In genomic region chr5:32711693-32712462, GRCh38 we compare ENCODE assay signal across 9 cellular contexts. TPM values are rescaled to one million over a fixed set of nuclear protein-coding genes. Genes with fewer than 3 reads are reported as not detected.
A peak's percentile ranks its signal among the peaks of the same experiment; 100 is the strongest.
DNase-seq lines count a peak whose midpoint lies in the region; ATAC-seq and TF ChIP-seq lines count a peak whose summit lies in the region.
"Had no signal": no experiment of that assay in that cellular context is flagged by ENCODE, and none has a peak within 500 bp of the region (broad histone marks: within the 10 kb centered on the region; RNA-seq: fewer than 3 reads in every experiment).

No MANE protein-coding gene starts in this region.

- DNase-seq in GM13976 (ENCODE audit: low spot score) (peak; percentile 35), activated B cell treated with CpG ODN at 0.5 μM for 24 hours (no peak), right atrium auricular region (ENCODE audit: low spot score) (no peak), gastrocnemius medialis (no peak), AML-193 (lab: John Stamatoyannopoulos, UW) (no peak), hippocampal formation (lab: John Stamatoyannopoulos, UW) (no peak), SK-N-DZ (ENCODE audit: low spot score) (no peak), SW480 (ENCODE audit: low spot score) (no peak)

- H3K36me3 ChIP-seq in right atrium auricular region (no peaks in the 10 kb centered on the region), gastrocnemius medialis (no peaks in the 10 kb centered on the region)

- no peak for TF ChIP-seq CTCF in GM13976 (IDR thresholded peaks at IDR 0.05; ENCODE audit: borderline replicate concordance, control extremely low read depth, extremely low read depth, insufficient read depth, missing control alignments)
- TF ChIP-seq CTCF in activated B cell treated with CpG ODN at 0.5 μM for 24 hours (IDR thresholded peaks at IDR 0.05) = no peak
- no peak for TF ChIP-seq CTCF in right atrium auricular region (IDR thresholded peaks at IDR 0.05)
- no peak for TF ChIP-seq CTCF in gastrocnemius medialis (IDR thresholded peaks at IDR 0.05 in 4 of 5, conservative IDR thresholded peaks at IDR 0.05 in 1 of 5)

- in situ Hi-C loops in GM13976 (cut with MboI; ENCODE audit: low sequenced_read_pairs, unreplicated experiment) = no loop called here
- in situ Hi-C loops in gastrocnemius medialis (cut with MboI; ENCODE audit: low sequenced_read_pairs in 4 of 4) = no loop called here

- peaks cover 0 to 4% of the 10 kb centered on the region in 2 donors for H3K27me3 ChIP-seq in right atrium auricular region
- H3K27me3 ChIP-seq in gastrocnemius medialis = peaks cover 13 to 32% (median 19%) of the 10 kb centered on the region in 3 donors

- POLR2A ChIA-PET in activated B cell treated with CpG ODN at 0.5 μM for 24 hours (lab: Charles Lee) = no interaction called here

- intact Hi-C loops in activated B cell treated with CpG ODN at 0.5 μM for 24 hours (cut with micrococcal nuclease) = no loop called here
- intact Hi-C loops in gastrocnemius medialis (cut with DNase I; ENCODE audit: low total_unique reads) = loop anchor here (5.0 kb wide), 3 partner anchors 60 to 205 kb away; no protein-coding TSS in a partner anchor

- CTCF ChIA-PET in activated B cell treated with CpG ODN at 0.5 μM for 24 hours (lab: Charles Lee) = no interaction called here

- H3K9me3 Mint-ChIP-seq in activated B cell treated with CpG ODN at 0.5 μM for 24 hours = no peaks in the 10 kb centered on the region

- ATAC-seq in activated B cell treated with CpG ODN at 0.5 μM for 24 hours (ENCODE audit: low read depth) = no peak
- peak in 1 of 2 donors; percentile 11 for ATAC-seq in gastrocnemius medialis
- ATAC-seq: K562 had no signal

- H3K27me3 Mint-ChIP-seq in activated B cell treated with CpG ODN at 0.5 μM for 24 hours = peaks cover 50% of the 10 kb centered on the region

- H3K4me1 ChIP-seq in right atrium auricular region = peaks cover 0 to 40% of the 10 kb centered on the region in 2 donors
- H3K4me1 ChIP-seq in gastrocnemius medialis = peaks cover 0 to 30% of the 10 kb centered on the region in 2 donors

- H3K27ac Mint-ChIP-seq in activated B cell treated with CpG ODN at 0.5 μM for 24 hours = no peak overlapping the region

- H3K27ac ChIP-seq in right atrium auricular region (peak overlapping the region in 1 of 2 donors; percentile 49), gastrocnemius medialis (peak overlapping the region in 1 of 4 donors; percentile 29)

- no peak for TF ChIP-seq POLR2A in gastrocnemius medialis (IDR thresholded peaks at IDR 0.05)

- H3K9me3 ChIP-seq in right atrium auricular region (no peaks in the 10 kb centered on the region), gastrocnemius medialis (no peaks in the 10 kb centered on the region)

- H3K36me3 Mint-ChIP-seq in activated B cell treated with CpG ODN at 0.5 μM for 24 hours (ENCODE audit: low read depth) = no peaks in the 10 kb centered on the region

- peak overlapping the region; percentile 51 for H3K4me3 Mint-ChIP-seq in activated B cell treated with CpG ODN at 0.5 μM for 24 hours

- H3K4me3 ChIP-seq in right atrium auricular region (peak overlapping the region; percentile 40 to 65), gastrocnemius medialis (peak overlapping the region; percentile 29 to 66 (median 58))
- H3K4me3 ChIP-seq: K562 had no signal

- peaks cover 35% of the 10 kb centered on the region for H3K4me1 Mint-ChIP-seq in activated B cell treated with CpG ODN at 0.5 μM for 24 hours

RNA-seq across cellular contexts. Expression of gene NPR3, which starts 0.8 kb away (rescaled TPM):
- total RNA-seq in activated B cell treated with CpG ODN at 0.5 μM for 24 hours = not detected in 2 replicates
- total RNA-seq in right atrium auricular region = 10 to 100 TPM; 22.0 to 51.0 TPM
- 1 to 10 TPM in 3 of 4 donors, under 1 TPM in 1; 0.51 to 4.9 (median 1.3) TPM for total RNA-seq in gastrocnemius medialis
- 0.05 TPM in 1 of 2 replicates, not detected in the other for polyA plus RNA-seq in SK-N-DZ (2014; cell fraction: cytosol; rRNA removed)
- polyA plus RNA-seq in SK-N-DZ (2014; cell fraction: nucleus; rRNA removed) = 0.23 TPM in 1 of 2 replicates, not detected in the other
